ENCODE assay signal across 26 cellular contexts in the genomic region with DNA sequence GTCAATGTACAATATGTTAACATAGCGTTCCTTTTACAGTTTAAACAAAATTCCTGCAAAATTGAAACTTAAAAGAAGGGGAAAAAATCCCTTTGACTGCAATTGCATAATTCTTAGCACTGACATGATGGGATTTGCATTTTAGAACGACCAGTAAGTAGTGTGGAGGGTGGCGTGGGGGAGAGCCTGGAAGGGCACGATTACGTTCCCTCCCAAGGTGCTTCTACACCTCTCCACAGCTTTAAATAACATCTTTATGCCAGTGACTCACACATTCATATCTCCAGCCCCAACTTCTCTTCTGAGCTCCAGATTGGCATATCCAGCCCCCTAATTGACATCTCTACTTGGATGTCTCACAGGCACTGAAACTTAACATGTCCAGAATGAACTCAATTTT.
"Had no signal": no experiment of that assay in that cellular context is flagged by ENCODE, and none has a peak within 500 bp of the region (broad histone marks: within the 10 kb centered on the region; RNA-seq: fewer than 3 reads in every experiment).

No MANE protein-coding gene starts in this region.

- H3K4me3 ChIP-seq: esophagus squamous epithelium, gastroesophageal sphincter had no signal

- ATAC-seq: activated T-cell treated with anti-CD3 and anti-CD28 coated beads, Interleukin-2, amount 50 U/mL, for 72 hours; effector memory CD8-positive, alpha-beta T cell; gastroesophageal sphincter; T-helper 17 cell; WTC11 had no signal

- H3K36me3 ChIP-seq: brain microvascular endothelial cell, esophagus squamous epithelium, gastroesophageal sphincter had no signal

- H3K4me1 ChIP-seq: esophagus squamous epithelium had no signal

- H3K27me3 ChIP-seq: esophagus squamous epithelium, gastroesophageal sphincter had no signal

- H3K27ac ChIP-seq: brain microvascular endothelial cell, epithelial cell of prostate, esophagus squamous epithelium, gastroesophageal sphincter had no signal

- H3K9me3 ChIP-seq: esophagus squamous epithelium had no signal

- DNase-seq: activated CD4-positive, alpha-beta memory T cell treated with anti-CD3 and anti-CD28 coated beads, Interleukin-2, amount 10 ng/mL, durations not matched to agents 7 days and 5 days; activated CD4-positive, alpha-beta T cell treated with anti-CD3 and anti-CD28 coated beads for 1 hour; activated CD4-positive, alpha-beta T cell treated with anti-CD3 and anti-CD28 coated beads for 4 hours; activated CD4-positive, alpha-beta T cell treated with anti-CD3 and anti-CD28 coated beads, Interleukin-2, amount 10 ng/mL, durations not matched to agents 7 days and 5 days; activated CD4-positive, alpha-beta T cell treated with anti-CD3 and anti-CD28 coated beads, Interleukin-2, amount 50 U/mL, for 4 hours; activated CD8-positive, alpha-beta memory T cell treated with anti-CD3 and anti-CD28 coated beads, Interleukin-2, amount 50 U/mL, for 48 hours; activated gamma-delta T cell; activated naive CD4-positive, alpha-beta T cell; activated naive CD4-positive, alpha-beta T cell treated with anti-CD3 and anti-CD28 coated beads, Interleukin-2, amount 10 ng/mL, durations not matched to agents 7 days and 5 days; activated T-cell treated with anti-CD3 and anti-CD28 coated beads for 4 hours; activated T-cell treated with anti-CD3 and anti-CD28 coated beads, Interleukin-2, amount 50 U/mL, for 24 hours; activated T-cell treated with anti-CD3 and anti-CD28 coated beads, Interleukin-2, amount 50 U/mL, for 72 hours; amniotic stem cell; brain microvascular endothelial cell; cortex of kidney; dermis blood vessel endothelial cell; effector CD4-positive, alpha-beta T cell; effector memory CD8-positive, alpha-beta T cell; esophagus squamous epithelium; foreskin melanocyte; T-helper 1 cell; T-helper 17 cell; T1000 had no signal
